1 cellular context compared by ENCODE assay signal in the genomic region with DNA sequence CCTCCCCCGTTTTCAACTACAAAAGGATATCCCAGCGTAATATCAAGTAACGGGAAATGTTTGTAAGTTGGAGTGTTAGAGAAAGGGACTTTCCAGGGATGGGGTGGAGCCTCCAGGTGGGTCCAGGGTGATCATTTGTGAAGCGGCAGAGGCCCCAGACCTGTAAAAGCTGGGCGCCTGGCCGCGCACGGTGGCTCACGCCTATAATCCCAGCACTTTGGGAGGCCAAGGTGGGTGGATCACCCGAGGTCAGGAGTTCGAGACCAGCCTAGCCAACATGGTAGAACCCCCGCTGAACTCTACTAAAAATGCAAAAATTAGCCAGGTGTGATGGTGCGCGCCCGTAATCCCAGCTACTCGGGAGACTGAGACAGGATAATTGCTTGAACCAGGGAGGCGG.
TF ChIP-seq lines count a peak whose summit lies in the region.

No MANE protein-coding gene starts in this region.

TF ChIP-seq in SK-N-SH treated with all-trans-retinoic acid at 6 μM for 48 hours, 23 proteins besides CTCF, POLR2A, EP300 and RAD21 (continued from another document):
- TF ChIP-seq, protein P1, sequence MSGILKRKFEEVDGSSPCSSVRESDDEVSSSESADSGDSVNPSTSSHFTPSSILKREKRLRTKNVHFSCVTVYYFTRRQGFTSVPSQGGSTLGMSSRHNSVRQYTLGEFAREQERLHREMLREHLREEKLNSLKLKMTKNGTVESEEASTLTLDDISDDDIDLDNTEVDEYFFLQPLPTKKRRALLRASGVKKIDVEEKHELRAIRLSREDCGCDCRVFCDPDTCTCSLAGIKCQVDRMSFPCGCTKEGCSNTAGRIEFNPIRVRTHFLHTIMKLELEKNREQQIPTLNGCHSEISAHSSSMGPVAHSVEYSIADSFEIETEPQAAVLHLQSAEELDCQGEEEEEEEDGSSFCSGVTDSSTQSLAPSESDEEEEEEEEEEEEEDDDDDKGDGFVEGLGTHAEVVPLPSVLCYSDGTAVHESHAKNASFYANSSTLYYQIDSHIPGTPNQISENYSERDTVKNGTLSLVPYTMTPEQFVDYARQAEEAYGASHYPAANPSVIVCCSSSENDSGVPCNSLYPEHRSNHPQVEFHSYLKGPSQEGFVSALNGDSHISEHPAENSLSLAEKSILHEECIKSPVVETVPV (CRISPR knock-in tag; IDR thresholded peaks at IDR 0.05): no peak
- TF ChIP-seq, protein P2, sequence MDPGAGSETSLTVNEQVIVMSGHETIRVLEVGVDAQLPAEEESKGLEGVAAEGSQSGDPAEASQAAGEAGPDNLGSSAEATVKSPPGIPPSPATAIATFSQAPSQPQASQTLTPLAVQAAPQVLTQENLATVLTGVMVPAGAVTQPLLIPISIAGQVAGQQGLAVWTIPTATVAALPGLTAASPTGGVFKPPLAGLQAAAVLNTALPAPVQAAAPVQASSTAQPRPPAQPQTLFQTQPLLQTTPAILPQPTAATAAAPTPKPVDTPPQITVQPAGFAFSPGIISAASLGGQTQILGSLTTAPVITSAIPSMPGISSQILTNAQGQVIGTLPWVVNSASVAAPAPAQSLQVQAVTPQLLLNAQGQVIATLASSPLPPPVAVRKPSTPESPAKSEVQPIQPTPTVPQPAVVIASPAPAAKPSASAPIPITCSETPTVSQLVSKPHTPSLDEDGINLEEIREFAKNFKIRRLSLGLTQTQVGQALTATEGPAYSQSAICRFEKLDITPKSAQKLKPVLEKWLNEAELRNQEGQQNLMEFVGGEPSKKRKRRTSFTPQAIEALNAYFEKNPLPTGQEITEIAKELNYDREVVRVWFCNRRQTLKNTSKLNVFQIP (CRISPR knock-in tag; IDR thresholded peaks at IDR 0.05; ENCODE audit: borderline replicate concordance, low read depth): no peak
- no peak for TF ChIP-seq GLIS3 (CRISPR knock-in tag; IDR thresholded peaks at IDR 0.05)
